In the genomic region with DNA sequence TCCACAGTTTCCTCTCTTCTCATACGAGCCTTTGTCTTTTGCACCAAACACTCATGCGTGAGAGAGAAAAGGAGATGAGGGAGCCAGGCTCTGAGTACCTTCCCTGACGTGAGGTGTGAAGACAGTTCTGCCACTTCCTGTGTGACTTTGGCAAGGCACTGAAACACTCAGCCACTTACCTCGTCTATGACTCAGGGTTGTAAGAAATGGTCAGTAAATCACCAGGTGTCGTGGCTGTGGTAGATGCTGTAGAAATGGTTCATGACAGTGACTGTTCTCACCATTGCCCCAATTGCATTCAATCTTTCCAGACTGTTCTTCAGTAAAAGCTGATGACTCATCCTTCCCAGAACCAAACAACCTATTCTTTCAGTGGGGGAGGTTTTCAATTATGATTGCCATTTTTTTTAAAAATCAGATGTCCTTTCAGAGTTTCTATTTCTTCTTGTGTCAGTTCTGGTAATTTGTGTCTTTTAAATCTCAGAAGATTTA, we compare ENCODE assay signal across 10 cellular contexts. TPM values are rescaled to one million over a fixed set of nuclear protein-coding genes. Genes with fewer than 3 reads are reported as not detected.
DNase-seq lines count a peak whose midpoint lies in the region; ATAC-seq, FAIRE-seq and TF ChIP-seq lines count a peak whose summit lies in the region.
"Had no signal": no experiment of that assay in that cellular context is flagged by ENCODE, and none has a peak within 500 bp of the region (broad histone marks: within the 10 kb centered on the region; RNA-seq: fewer than 3 reads in every experiment).

No MANE protein-coding gene starts in this region.

- H3K27ac ChIP-seq in KOPT-K1 (ENCODE audit: low read depth, low read length, poor library complexity, severe bottlenecking): peak overlapping the region; percentile 91
- H3K27ac ChIP-seq: esophagus muscularis mucosa, SJSA1 had no signal

- BruUV-seq in Calu3 (replicated peaks; lab: Mats Ljungman, UMichigan): no TSS peak

- peaks cover 38% of the 10 kb centered on the region for H3K9me3 Mint-ChIP-seq in activated T-helper 1 cell treated with anti-CD3 and anti-CD28 coated beads, Interleukin-12 subunit alpha, Interleukin-12 subunit beta, Interleukin-2, Interleukin-4 antibody, amounts not matched to agents 30 ng/mL and 10 ng/mL and 1 ng/mL, durations not matched to agents 14 hours and 24 hours and 36 hours
- no peaks in the 10 kb centered on the region for H3K9me3 Mint-ChIP-seq in Calu3 (ENCODE audit: low read depth, unreplicated experiment)

- no peak for ATAC-seq in GM19023 (IDR thresholded peaks at IDR 0.05; ENCODE audit: unreplicated experiment)

- peaks cover 21% of the 10 kb centered on the region for H3K36me3 Mint-ChIP-seq in activated T-helper 1 cell treated with anti-CD3 and anti-CD28 coated beads, Interleukin-12 subunit alpha, Interleukin-12 subunit beta, Interleukin-2, Interleukin-4 antibody, amounts not matched to agents 30 ng/mL and 10 ng/mL and 1 ng/mL, durations not matched to agents 14 hours and 24 hours and 36 hours (ENCODE audit: low read depth)
- no peaks in the 10 kb centered on the region for H3K36me3 Mint-ChIP-seq in Calu3 (ENCODE audit: insufficient read depth, unreplicated experiment)

- H3K4me1 Mint-ChIP-seq in activated T-helper 1 cell treated with anti-CD3 and anti-CD28 coated beads, Interleukin-12 subunit alpha, Interleukin-12 subunit beta, Interleukin-2, Interleukin-4 antibody, amounts not matched to agents 30 ng/mL and 10 ng/mL and 1 ng/mL, durations not matched to agents 14 hours and 24 hours and 36 hours (ENCODE audit: low read depth): peaks cover 38% of the 10 kb centered on the region
- no peaks in the 10 kb centered on the region for H3K4me1 Mint-ChIP-seq in Calu3 (ENCODE audit: low read depth, unreplicated experiment)

- peaks cover 5% of the 10 kb centered on the region for H3K9me3 ChIP-seq in KOPT-K1 (ENCODE audit: insufficient read depth, low read length, poor library complexity, severe bottlenecking)

- H3K36me3 ChIP-seq in KOPT-K1 (ENCODE audit: insufficient read depth, low read length): no peaks in the 10 kb centered on the region
- H3K36me3 ChIP-seq: esophagus muscularis mucosa, SJSA1 had no signal

- no peaks in the 10 kb centered on the region for H3K27me3 Mint-ChIP-seq in activated T-helper 1 cell treated with anti-CD3 and anti-CD28 coated beads, Interleukin-12 subunit alpha, Interleukin-12 subunit beta, Interleukin-2, Interleukin-4 antibody, amounts not matched to agents 30 ng/mL and 10 ng/mL and 1 ng/mL, durations not matched to agents 14 hours and 24 hours and 36 hours (ENCODE audit: insufficient read depth)
- H3K27me3 Mint-ChIP-seq in Calu3 (ENCODE audit: unreplicated experiment): peaks cover 77% of the 10 kb centered on the region

- H3K27ac Mint-ChIP-seq in activated T-helper 1 cell treated with anti-CD3 and anti-CD28 coated beads, Interleukin-12 subunit alpha, Interleukin-12 subunit beta, Interleukin-2, Interleukin-4 antibody, amounts not matched to agents 30 ng/mL and 10 ng/mL and 1 ng/mL, durations not matched to agents 14 hours and 24 hours and 36 hours: peak overlapping the region; percentile 82
- H3K27ac Mint-ChIP-seq in Calu3 (ENCODE audit: unreplicated experiment): no peak overlapping the region

- DNase-seq in GM19239 (ENCODE audit: insufficient read length, low spot score) (no peak), OCI-M2 (lab: John Stamatoyannopoulos, UW; ENCODE audit: unreplicated experiment) (no peak), Calu3 (no peak), NCI-H748 (lab: John Stamatoyannopoulos, UW; ENCODE audit: unreplicated experiment) (no peak)
- DNase-seq in activated T-helper 1 cell treated with anti-CD3 and anti-CD28 coated beads, Interleukin-12 subunit alpha, Interleukin-12 subunit beta, Interleukin-2, Interleukin-4 antibody, amounts not matched to agents 30 ng/mL and 10 ng/mL and 1 ng/mL, durations not matched to agents 14 hours and 24 hours and 36 hours (ENCODE audit: low spot score): peak; percentile 72
- peak; percentile 35 for DNase-seq in stimulated activated CD4-positive, alpha-beta T cell treated with anti-CD3 and anti-CD28 coated beads, Interleukin-2, amount 100 ng/mL, for 4 hours (ENCODE audit: low read depth)

- no peak for TF ChIP-seq CTCF in Calu3 (IDR thresholded peaks at IDR 0.05; ENCODE audit: unreplicated experiment)

- intact Hi-C loops in activated T-helper 1 cell treated with anti-CD3 and anti-CD28 coated beads, Interleukin-12 subunit alpha, Interleukin-12 subunit beta, Interleukin-2, Interleukin-4 antibody, amounts not matched to agents 30 ng/mL and 10 ng/mL and 1 ng/mL, durations not matched to agents 14 hours and 24 hours and 36 hours (cut with micrococcal nuclease): loop anchor here (1.0 to 10.0 kb wide), 2 partner anchors 71 to 189 kb away; partner anchors contain the start of gene ZNF778
- intact Hi-C loops in Calu3 (cut with micrococcal nuclease; ENCODE audit: unreplicated experiment): no loop called here

- FAIRE-seq in GM19239 (lab: Jason Lieb, UNC): peak; percentile 62

- peak overlapping the region; percentile 34 for H3K4me3 Mint-ChIP-seq in activated T-helper 1 cell treated with anti-CD3 and anti-CD28 coated beads, Interleukin-12 subunit alpha, Interleukin-12 subunit beta, Interleukin-2, Interleukin-4 antibody, amounts not matched to agents 30 ng/mL and 10 ng/mL and 1 ng/mL, durations not matched to agents 14 hours and 24 hours and 36 hours
- no peak overlapping the region for H3K4me3 Mint-ChIP-seq in Calu3 (ENCODE audit: low read depth, unreplicated experiment)

- CTCF ChIA-PET in Calu3 (lab: Charles Lee): no interaction called here

RNA-seq across cellular contexts. Expression of gene CBFA2T3, which starts 49.2 kb away (rescaled TPM):
- 0.05 TPM in 1 of 2 replicates, not detected in the other for total RNA-seq in activated T-helper 1 cell treated with anti-CD3 and anti-CD28 coated beads, Interleukin-12 subunit alpha, Interleukin-12 subunit beta, Interleukin-2, Interleukin-4 antibody, amounts not matched to agents 30 ng/mL and 10 ng/mL and 1 ng/mL, durations not matched to agents 14 hours and 24 hours and 36 hours
- not detected in 2 replicates for total RNA-seq in Calu3 (2022)
- total RNA-seq: SJSA1 had no signal

Comparison
In these comparisons a context has a peak if more than half of its experiments do, and no peak if none do; other contexts are left out.
1. DNase-seq: peak in activated T-helper 1 cell treated with anti-CD3 and anti-CD28 coated beads, Interleukin-12 subunit alpha, Interleukin-12 subunit beta, Interleukin-2, Interleukin-4 antibody, amounts not matched to agents 30 ng/mL and 10 ng/mL and 1 ng/mL, durations not matched to agents 14 hours and 24 hours and 36 hours (single experiment) and stimulated activated CD4-positive, alpha-beta T cell treated with anti-CD3 and anti-CD28 coated beads, Interleukin-2, amount 100 ng/mL, for 4 hours (single experiment); none in GM19239 (single experiment), OCI-M2 (single experiment), Calu3 (single experiment) and NCI-H748 (single experiment).